ENCODE assay signal across 19 cellular contexts in the genomic region with DNA sequence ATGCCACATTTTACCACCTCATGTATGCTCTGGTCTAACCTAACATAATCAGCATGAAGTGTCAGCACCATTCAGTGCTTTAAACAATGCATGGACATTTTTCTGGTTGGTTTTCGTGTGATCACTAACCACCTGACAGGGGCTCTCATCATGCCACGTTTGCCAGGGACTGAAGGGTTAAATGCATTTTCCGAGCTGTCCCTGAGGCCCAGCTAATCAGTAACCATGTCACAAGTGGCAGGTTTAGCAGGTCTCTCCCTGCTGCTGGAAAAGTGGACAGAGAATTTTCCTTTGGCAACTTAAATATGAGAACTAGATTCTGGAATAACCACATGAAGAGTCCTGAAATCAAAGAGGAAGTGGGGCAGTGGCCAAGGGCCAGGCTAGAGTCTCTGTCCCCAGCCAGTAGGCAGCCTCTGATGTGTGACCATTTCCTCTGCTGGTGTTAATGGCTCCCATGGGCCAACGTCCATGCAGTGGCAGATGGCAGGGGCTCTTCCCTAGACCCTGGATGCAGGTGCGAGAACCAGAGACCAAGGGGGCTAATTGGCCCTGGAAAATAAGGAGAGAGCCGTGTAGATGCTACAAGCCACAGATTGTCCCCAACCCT.
"Had no signal": no experiment of that assay in that cellular context is flagged by ENCODE, and none has a peak within 500 bp of the region (broad histone marks: within the 10 kb centered on the region; RNA-seq: fewer than 3 reads in every experiment).

No MANE protein-coding gene starts in this region.

- ATAC-seq: activated CD8-positive, alpha-beta T cell treated with anti-CD3 and anti-CD28 coated beads for 36 hours; activated T-cell treated with anti-CD3 and anti-CD28 coated beads, Interleukin-2, amount 50 U/mL, for 4 hours; natural killer cell had no signal

- H3K27ac ChIP-seq: coronary artery, suprapubic skin had no signal

- H3K9me3 ChIP-seq: esophagus muscularis mucosa, suprapubic skin had no signal

- FAIRE-seq: keratinocyte, small intestine had no signal

- DNase-seq: activated CD4-positive, alpha-beta T cell treated with anti-CD3 and anti-CD28 coated beads for 4 hours; activated CD8-positive, alpha-beta T cell treated with anti-CD3 and anti-CD28 coated beads for 36 hours; activated effector memory CD4-positive, alpha-beta T cell treated with Interleukin-2 at 50 U/mL for 16 hours; activated T-cell treated with anti-CD3 and anti-CD28 coated beads, Interleukin-2, amount 50 U/mL, for 4 hours; effector CD4-positive, alpha-beta T cell; hippocampal formation; left ventricle myocardium superior; natural killer cell; nucleus accumbens; right cardiac atrium; small intestine; stimulated activated CD4-positive, alpha-beta T cell treated with anti-CD3 and anti-CD28 coated beads, Interleukin-4, amount 100 ng/mL, for 4 hours; stimulated activated CD8-positive, alpha-beta memory T cell treated with anti-CD3 and anti-CD28 coated beads, Interleukin-4, amount 100 ng/mL, for 48 hours; T-helper 9 cell; trophoblast cell had no signal

- H3K4me3 ChIP-seq: coronary artery, esophagus muscularis mucosa, suprapubic skin had no signal

- H3K27me3 ChIP-seq: esophagus muscularis mucosa, suprapubic skin had no signal

- H3K36me3 ChIP-seq: suprapubic skin had no signal
